Comparison of ENCODE assay signal across 10 cellular contexts in the genomic region with DNA sequence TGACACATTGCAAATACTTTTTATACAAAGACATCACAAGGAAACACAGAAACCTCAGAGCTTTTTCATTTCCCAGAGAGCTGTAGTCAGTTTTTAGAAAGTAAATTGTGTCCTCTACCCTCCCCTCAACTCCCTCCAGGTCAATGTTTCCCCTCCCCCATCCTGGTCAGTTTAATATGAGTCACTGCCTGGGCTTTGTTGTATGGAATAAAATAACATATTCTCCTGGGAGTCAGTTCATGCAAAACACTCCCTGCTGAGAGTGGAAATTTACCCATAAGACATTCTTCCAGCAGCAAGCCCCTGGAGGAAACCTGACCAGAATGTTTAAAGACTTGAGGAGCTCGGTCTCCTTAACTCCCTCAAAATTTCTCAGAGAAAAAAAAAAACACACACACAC.
DNase-seq lines count a peak whose midpoint lies in the region; ATAC-seq and TF ChIP-seq lines count a peak whose summit lies in the region.
"Had no signal": no experiment of that assay in that cellular context is flagged by ENCODE, and none has a peak within 500 bp of the region (broad histone marks: within the 10 kb centered on the region; RNA-seq: fewer than 3 reads in every experiment).

No MANE protein-coding gene starts in this region.

- no peak overlapping the region for H3K18ac ChIP-seq in trophoblast cell (ENCODE audit: low read length)

- no peak overlapping the region for H3K4ac ChIP-seq in trophoblast cell (ENCODE audit: low read depth, low read length)

- H3K27ac ChIP-seq in SK-N-MC, result peak overlapping the region; percentile 87
- no peak overlapping the region for H3K27ac ChIP-seq in trophoblast cell (ENCODE audit: low read depth, low read length)
- H3K27ac ChIP-seq: neutrophil had no signal

- no peak overlapping the region for H4K8ac ChIP-seq in trophoblast cell (ENCODE audit: low read depth, low read length)

- H3K36me3 ChIP-seq in SK-N-MC (ENCODE audit: insufficient read depth, low read length) (no peaks in the 10 kb centered on the region), trophoblast cell (ENCODE audit: control insufficient read depth in 1 of 2, insufficient read depth in 2 of 2, low read length in 2 of 2) (no peaks in the 10 kb centered on the region)
- H3K36me3 ChIP-seq: neutrophil had no signal

- H3K79me1 ChIP-seq in trophoblast cell (ENCODE audit: low read length), result no peaks in the 10 kb centered on the region

- H3K14ac ChIP-seq in trophoblast cell (ENCODE audit: low read length), result no peak overlapping the region

- H3K9me3 ChIP-seq in SK-N-MC (ENCODE audit: low read depth, low read length) (no peaks in the 10 kb centered on the region), trophoblast cell (ENCODE audit: insufficient read depth, low read depth, low read length) (peaks cover 2% of the 10 kb centered on the region)
- H3K9me3 ChIP-seq: neutrophil had no signal

- H3K4me1 ChIP-seq in trophoblast cell (ENCODE audit: control insufficient read depth in 1 of 2, insufficient read depth in 2 of 2, low read length in 2 of 2), result peaks cover 0 to 1% of the 10 kb centered on the region in 2 experiments

- H2AK5ac ChIP-seq in trophoblast cell (ENCODE audit: low read length), result no peak overlapping the region

- H3K27me3 ChIP-seq in trophoblast cell (ENCODE audit: insufficient read depth, low read length), result no peaks in the 10 kb centered on the region
- H3K27me3 ChIP-seq: neutrophil had no signal

- no peak overlapping the region for H2BK120ac ChIP-seq in trophoblast cell (ENCODE audit: insufficient read depth, low read length, poor library complexity)

- no peak for ATAC-seq in HG03280 (IDR thresholded peaks at IDR 0.05; ENCODE audit: unreplicated experiment)

- H3K9ac ChIP-seq in SK-N-MC (ENCODE audit: insufficient read length) (no peak overlapping the region), trophoblast cell (ENCODE audit: low read length) (no peak overlapping the region)

- no peak overlapping the region for H2BK5ac ChIP-seq in trophoblast cell (ENCODE audit: low read depth, low read length, poor library complexity)

- H3K4me2 ChIP-seq in trophoblast cell (ENCODE audit: low read length), result no peak overlapping the region

- H4K12ac ChIP-seq in trophoblast cell (ENCODE audit: low read depth, low read length), result no peak overlapping the region

- no peak overlapping the region for H4K91ac ChIP-seq in trophoblast cell (ENCODE audit: low read depth, low read length)

- WGBS in trophoblast cell (ENCODE audit: extremely low coverage, insufficient coverage, insufficient read length), result no CpG with 5 or more reads among the region's 1 CpG

- H2BK12ac ChIP-seq in trophoblast cell (ENCODE audit: low read length), result no peak overlapping the region

- no peak overlapping the region for H3K23ac ChIP-seq in trophoblast cell (ENCODE audit: low read length)

- no peak overlapping the region for H2AFZ ChIP-seq in trophoblast cell (ENCODE audit: insufficient read depth, low read length, poor library complexity)

- no peaks in the 10 kb centered on the region for H3K79me2 ChIP-seq in trophoblast cell (ENCODE audit: control insufficient read depth, insufficient read depth, low read length, poor library complexity)

- H3K4me3 ChIP-seq in SK-N-MC, result peak overlapping the region; percentile 47
- no peak overlapping the region for H3K4me3 ChIP-seq in fibroblast of pulmonary artery (replicated peaks; ENCODE audit: low read depth, low read length)
- H3K4me3 ChIP-seq in trophoblast cell (ENCODE audit: low read depth, low read length), result no peak overlapping the region

- no peak for TF ChIP-seq CTCF in fibroblast of pulmonary artery (IDR thresholded peaks at IDR 0.05; ENCODE audit: low read length, missing control alignments)

- DNase-seq in GM04504 (ENCODE audit: low read depth) (peak; percentile 35), SK-N-MC (ENCODE audit: low read depth, low spot score) (no peak), fibroblast of pulmonary artery (ENCODE audit: low read depth) (peak; percentile 90), renal cortical epithelial cell (ENCODE audit: low read depth) (peak; percentile 64), ureter (ENCODE audit: low spot score) (no peak), trophoblast cell (no peak)
- no peak for DNase-seq in stimulated activated CD4-positive, alpha-beta T cell treated with anti-CD3 and anti-CD28 coated beads, Interleukin-15, amount 100 ng/mL, for 24 hours
- DNase-seq: activated B cell treated with CpG ODN at 0.5 μM for 24 hours had no signal

Comparison
In these comparisons a context has a peak if more than half of its experiments do, and no peak if none do; other contexts are left out.
1. DNase-seq: peak in GM04504 (single experiment), fibroblast of pulmonary artery (single experiment) and renal cortical epithelial cell (single experiment); none in SK-N-MC (single experiment), stimulated activated CD4-positive, alpha-beta T cell treated with anti-CD3 and anti-CD28 coated beads, Interleukin-15, amount 100 ng/mL, for 24 hours (single experiment), ureter (single experiment) and trophoblast cell (0 of 2).